In genomic region chr14:76781648-76782051, GRCh38 we compare ENCODE assay signal across 14 cellular contexts. TPM values are rescaled to one million over a fixed set of nuclear protein-coding genes. Genes with fewer than 3 reads are reported as not detected.
DNase-seq lines count a peak whose midpoint lies in the region; ATAC-seq and TF ChIP-seq lines count a peak whose summit lies in the region.
"Had no signal": no experiment of that assay in that cellular context is flagged by ENCODE, and none has a peak within 500 bp of the region (broad histone marks: within the 10 kb centered on the region; RNA-seq: fewer than 3 reads in every experiment).

No MANE protein-coding gene starts in this region.

- DNase-seq in heart right ventricle (no peak), left ventricle myocardium superior (no peak), right cardiac atrium (peak in 1 of 3 donors; percentile 44), GM20000 (ENCODE audit: low spot score) (no peak), mucosa of descending colon (no peak), hepatic stellate cell (ENCODE audit: low spot score) (no peak)
- DNase-seq: AML-193, dermis blood vessel endothelial cell, NCI-H1436, OCI-M1, SW 1271 had no signal

- no peaks in the 10 kb centered on the region for H3K27me3 Mint-ChIP-seq in activated T-helper 17 cell treated with anti-CD3 and anti-CD28 coated beads, Interleukin-2, amount 50 U/mL, for 72 hours

- ATAC-seq in heart right ventricle (no peak), left ventricle myocardium superior (no peak), right cardiac atrium (no peak), mucosa of descending colon (no peak), HG02884 (IDR thresholded peaks at IDR 0.05; ENCODE audit: unreplicated experiment) (no peak)
- peak; percentile 52 for ATAC-seq in activated T-helper 17 cell treated with anti-CD3 and anti-CD28 coated beads, Interleukin-2, amount 50 U/mL, for 72 hours (replicated peaks)

- H3K36me3 Mint-ChIP-seq in activated T-helper 17 cell treated with anti-CD3 and anti-CD28 coated beads, Interleukin-2, amount 50 U/mL, for 72 hours (ENCODE audit: low read depth): peaks cover 19% of the 10 kb centered on the region

- 64 to 76% methylated on average over 2 of the region's 2 CpGs for WGBS in heart right ventricle, 2 donors
- WGBS in right cardiac atrium: 65% methylated on average over 2 of the region's 2 CpGs

- peak overlapping the region; percentile 58 for H3K27ac Mint-ChIP-seq in activated T-helper 17 cell treated with anti-CD3 and anti-CD28 coated beads, Interleukin-2, amount 50 U/mL, for 72 hours

- TF ChIP-seq CTCF in heart right ventricle (IDR thresholded peaks at IDR 0.05) (no peak), GM20000 (IDR thresholded peaks at IDR 0.05; ENCODE audit: extremely low read depth, missing control alignments) (no peak), mucosa of descending colon (IDR thresholded peaks at IDR 0.05) (no peak)

- peaks cover 22% of the 10 kb centered on the region for H3K4me1 Mint-ChIP-seq in activated T-helper 17 cell treated with anti-CD3 and anti-CD28 coated beads, Interleukin-2, amount 50 U/mL, for 72 hours

- H3K4me3 ChIP-seq in heart right ventricle (no peak overlapping the region), right cardiac atrium (ENCODE audit: low read length) (no peak overlapping the region), mucosa of descending colon (no peak overlapping the region)

- no peak overlapping the region for H3K4me3 Mint-ChIP-seq in activated T-helper 17 cell treated with anti-CD3 and anti-CD28 coated beads, Interleukin-2, amount 50 U/mL, for 72 hours

- H3K9me3 Mint-ChIP-seq in activated T-helper 17 cell treated with anti-CD3 and anti-CD28 coated beads, Interleukin-2, amount 50 U/mL, for 72 hours: no peaks in the 10 kb centered on the region

- peaks cover 15 to 84% (median 67%) of the 10 kb centered on the region in 9 donors for H3K4me1 ChIP-seq in heart right ventricle
- peaks cover 7% of the 10 kb centered on the region for H3K4me1 ChIP-seq in right cardiac atrium (ENCODE audit: control insufficient read depth, insufficient read depth, low read length)
- no peaks in the 10 kb centered on the region for H3K4me1 ChIP-seq in mucosa of descending colon (ENCODE audit: low read depth)

- H3K9me3 ChIP-seq in heart right ventricle: no peaks in the 10 kb centered on the region
- no peaks in the 10 kb centered on the region for H3K9me3 ChIP-seq in right cardiac atrium (ENCODE audit: control insufficient read depth, low read length)
- no peaks in the 10 kb centered on the region for H3K9me3 ChIP-seq in mucosa of descending colon

- intact Hi-C loops in heart right ventricle (cut with DNase I): loop anchor here in 3 of 10 donors (5.0 kb wide), 1 partner anchor 69 kb away; no protein-coding TSS in a partner anchor
- intact Hi-C loops in left ventricle myocardium superior (cut with micrococcal nuclease): loop anchor here (5.0 kb wide), 1 partner anchor 69 kb away; no protein-coding TSS in a partner anchor
- intact Hi-C loops in right cardiac atrium (cut with DNase I): loop anchor here (2.0 to 5.0 kb wide), 3 partner anchors 69 to 73 kb away; no protein-coding TSS in a partner anchor
- intact Hi-C loops in mucosa of descending colon (cut with DNase I, micrococcal nuclease): no loop called here

- peaks cover 0 to 90% (median 11%) of the 10 kb centered on the region in 9 donors for H3K36me3 ChIP-seq in heart right ventricle
- no peaks in the 10 kb centered on the region for H3K36me3 ChIP-seq in mucosa of descending colon (ENCODE audit: low read depth)

- peak overlapping the region in 8 of 10 donors; percentile 39 to 80 (median 68) for H3K27ac ChIP-seq in heart right ventricle
- peak overlapping the region; percentile 6 for H3K27ac ChIP-seq in right cardiac atrium (ENCODE audit: low read length)

- H3K27me3 ChIP-seq in heart right ventricle (no peaks in the 10 kb centered on the region), right cardiac atrium (ENCODE audit: control insufficient read depth, insufficient read depth) (no peaks in the 10 kb centered on the region)

RNA-seq across cellular contexts. Expression of gene VASH1, which starts 20.4 kb away (rescaled TPM):
- 10 to 100 TPM in 8 of 10 donors, 1 to 10 TPM in 2; 9.1 to 20.2 (median 12.9) TPM for total RNA-seq in heart right ventricle
- polyA plus RNA-seq in heart right ventricle: 10 to 100 TPM; 13.2 to 13.6 TPM
- 14.0 TPM for total RNA-seq in left ventricle myocardium superior
- total RNA-seq in activated T-helper 17 cell treated with anti-CD3 and anti-CD28 coated beads, Interleukin-2, amount 50 U/mL, for 72 hours: 1 to 10 TPM; 2.6 to 6.4 TPM
- 10 to 100 TPM; 27.6 to 85.2 (median 37.5) TPM for total RNA-seq in right cardiac atrium
- polyA plus RNA-seq in right cardiac atrium: 23.1 TPM
- total RNA-seq in mucosa of descending colon: 10 to 100 TPM in 1 of 3 donors, 1 to 10 TPM in 2; 4.8 to 11.6 (median 5.4) TPM

RNA-seq across cellular contexts. Expression of gene ANGEL1, which starts 31.0 kb away (rescaled TPM):
- total RNA-seq in heart right ventricle (10 to 100 TPM in 8 of 10 donors, 1 to 10 TPM in 2; 9.2 to 17.1 (median 12.9) TPM), left ventricle myocardium superior (11.2 TPM), right cardiac atrium (10 to 100 TPM; 19.9 to 24.9 (median 20.3) TPM), mucosa of descending colon (10 to 100 TPM; 12.6 to 17.1 (median 13.5) TPM)
- polyA plus RNA-seq in heart right ventricle (1 to 10 TPM; 5.5 to 9.9 TPM), right cardiac atrium (12.8 TPM)
- total RNA-seq in activated T-helper 17 cell treated with anti-CD3 and anti-CD28 coated beads, Interleukin-2, amount 50 U/mL, for 72 hours: 10 to 100 TPM; 10.6 to 10.7 TPM

RNA-seq across cellular contexts. Expression of gene LRRC74A, which starts 44.6 kb away (rescaled TPM):
- not detected for total RNA-seq in heart right ventricle
- not detected for polyA plus RNA-seq in heart right ventricle
- not detected for total RNA-seq in left ventricle myocardium superior
- not detected for total RNA-seq in activated T-helper 17 cell treated with anti-CD3 and anti-CD28 coated beads, Interleukin-2, amount 50 U/mL, for 72 hours
- total RNA-seq in right cardiac atrium: 1 to 10 TPM in 1 of 4 donors, not detected in 3; 1.1 TPM
- not detected for polyA plus RNA-seq in right cardiac atrium
- not detected for total RNA-seq in mucosa of descending colon
- total RNA-seq: dermis blood vessel endothelial cell had no signal
- polyA plus RNA-seq: adipose tissue had no signal

Comparison
In these comparisons a context has a peak if more than half of its experiments do, and no peak if none do; other contexts are left out.
1. intact Hi-C loops: an anchor here in left ventricle myocardium superior (5.0 kb wide) and right cardiac atrium (2.0 to 5.0 kb wide); none called in mucosa of descending colon.